In the genomic region with DNA sequence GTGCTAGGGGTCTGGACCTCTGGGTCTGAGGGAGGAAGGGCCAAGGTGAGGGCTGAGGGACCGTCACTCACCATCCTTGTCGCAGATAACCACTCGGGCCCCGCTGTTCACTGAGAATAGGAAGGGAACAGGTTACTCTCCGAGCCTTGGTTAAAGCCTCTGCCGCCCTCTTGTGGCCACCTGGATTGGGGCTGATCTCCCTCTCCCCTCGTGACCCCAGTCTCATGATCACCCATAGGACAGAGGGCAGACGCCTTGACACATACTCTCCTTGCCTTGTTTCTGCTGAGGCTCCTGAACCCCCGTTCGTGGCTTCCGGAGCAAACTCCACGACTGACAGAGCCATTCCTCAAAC, we compare ENCODE assay signal across 8 cellular contexts. TPM values are rescaled to one million over a fixed set of nuclear protein-coding genes. Genes with fewer than 3 reads are reported as not detected.
DNase-seq lines count a peak whose midpoint lies in the region; ATAC-seq and TF ChIP-seq lines count a peak whose summit lies in the region.

No MANE protein-coding gene starts in this region.

- no peaks in the 10 kb centered on the region for H3K9me2 ChIP-seq in hepatocyte (replicated peaks; ENCODE audit: insufficient read depth)

- H3K27ac ChIP-seq in hepatocyte (peak overlapping the region; percentile 97), aorta (ENCODE audit: low read depth in 1 of 2, low read length in 2 of 2) (peak overlapping the region in 1 of 2 donors; percentile 60)

- no peaks in the 10 kb centered on the region for H4K20me1 ChIP-seq in hepatocyte (ENCODE audit: insufficient read depth, poor library complexity, severe bottlenecking)

- peak; percentile 60 for ATAC-seq in HG02588 (IDR thresholded peaks at IDR 0.05; ENCODE audit: unreplicated experiment)
- ATAC-seq in aorta (ENCODE audit: low FRiP score) = peak; percentile 92

- H2AFZ ChIP-seq in hepatocyte = peak overlapping the region; percentile 67

- H3K27ac Mint-ChIP-seq in T-helper 2 cell treated with Interferon-gamma antibody and Interleukin-4, amounts not matched to agents 5 μg/mL and 100 μg/mL, for 36 hours = peak overlapping the region; percentile 87

- peaks cover 7% of the 10 kb centered on the region for H3K79me2 ChIP-seq in hepatocyte

- H3K9me3 Mint-ChIP-seq in T-helper 2 cell treated with Interferon-gamma antibody and Interleukin-4, amounts not matched to agents 5 μg/mL and 100 μg/mL, for 36 hours = no peaks in the 10 kb centered on the region

- peak overlapping the region; percentile 76 for H3K4me2 ChIP-seq in hepatocyte

- peak; percentile 98 for DNase-seq in ELF-1 (ENCODE audit: low read depth, low spot score)
- peak; percentile 91 to 93 for DNase-seq in NCI-H1930 (lab: John Stamatoyannopoulos, UW)
- peak; percentile 87 for DNase-seq in T-helper 2 cell treated with Interferon-gamma antibody and Interleukin-4, amounts not matched to agents 5 μg/mL and 100 μg/mL, for 36 hours (ENCODE audit: low spot score)
- no peak for DNase-seq in astrocyte of the cerebellum (ENCODE audit: low read depth)
- peak; percentile 96 for DNase-seq in hepatocyte (ENCODE audit: low spot score)
- peak; percentile 93 for DNase-seq in retina
- peak; percentile 96 to 98 for DNase-seq in aorta

- peak overlapping the region; percentile 57 for H3K4me3 ChIP-seq in astrocyte of the cerebellum (ENCODE audit: low read depth, low read length)
- H3K4me3 ChIP-seq in hepatocyte = peak overlapping the region; percentile 34
- peak overlapping the region; percentile 10 to 27 for H3K4me3 ChIP-seq in aorta (ENCODE audit: low read length in 2 of 2)

- in situ Hi-C loops in astrocyte of the cerebellum (cut with HindIII; ENCODE audit: low sequenced_read_pairs) = no loop called here

- H3K9me3 ChIP-seq in hepatocyte (ENCODE audit: low read depth) (no peaks in the 10 kb centered on the region), aorta (ENCODE audit: control insufficient read depth, low read length) (no peaks in the 10 kb centered on the region)

- peaks cover 14% of the 10 kb centered on the region for H3K4me1 Mint-ChIP-seq in T-helper 2 cell treated with Interferon-gamma antibody and Interleukin-4, amounts not matched to agents 5 μg/mL and 100 μg/mL, for 36 hours (ENCODE audit: low read depth)

- H3K4me1 ChIP-seq in hepatocyte (ENCODE audit: insufficient read depth) (no peaks in the 10 kb centered on the region), aorta (ENCODE audit: control insufficient read depth in 1 of 2, insufficient read depth in 2 of 2, low read length in 2 of 2) (peaks cover 0 to 3% of the 10 kb centered on the region in 2 donors)

- no peaks in the 10 kb centered on the region for H3K36me3 Mint-ChIP-seq in T-helper 2 cell treated with Interferon-gamma antibody and Interleukin-4, amounts not matched to agents 5 μg/mL and 100 μg/mL, for 36 hours (ENCODE audit: low read depth)

- peak overlapping the region; percentile 91 for H3K4me3 Mint-ChIP-seq in T-helper 2 cell treated with Interferon-gamma antibody and Interleukin-4, amounts not matched to agents 5 μg/mL and 100 μg/mL, for 36 hours

- H3K27me3 ChIP-seq in hepatocyte (no peaks in the 10 kb centered on the region), aorta (ENCODE audit: control insufficient read depth in 1 of 2, insufficient read depth in 2 of 2, low read length in 1 of 2) (no peaks in the 10 kb centered on the region)

- intact Hi-C loops in aorta (cut with DNase I) = loop anchor here (1.0 kb wide), 1 partner anchor 40 kb away; no protein-coding TSS in a partner anchor

- 3% methylated on average over 12 of the region's 12 CpGs for WGBS in hepatocyte (ENCODE audit: low lambda C conversion rate, missing lambda C conversion rate)
- 1% methylated on average over 11 to 12 of the region's 12 CpGs for WGBS in aorta, 2 donors

- H3K36me3 ChIP-seq in hepatocyte (replicated peaks; ENCODE audit: insufficient read depth, low read depth) (no peaks in the 10 kb centered on the region), aorta (ENCODE audit: control insufficient read depth in 1 of 2, insufficient read depth in 2 of 2, low read length in 1 of 2) (no peaks in the 10 kb centered on the region)

- TF ChIP-seq CTCF in astrocyte of the cerebellum (IDR thresholded peaks at IDR 0.05; ENCODE audit: low read depth, low read length, missing control alignments) (peak; percentile 93), hepatocyte (IDR thresholded peaks at IDR 0.05; ENCODE audit: poor library complexity) (peak; percentile 88)

- peaks cover 2% of the 10 kb centered on the region for H3K27me3 Mint-ChIP-seq in T-helper 2 cell treated with Interferon-gamma antibody and Interleukin-4, amounts not matched to agents 5 μg/mL and 100 μg/mL, for 36 hours (ENCODE audit: low read depth)

RNA-seq across cellular contexts. Expression of a gene that starts 0.6 kb away (rescaled TPM):
- total RNA-seq in hepatocyte (64.1 and 67.6 TPM in 2 replicates), aorta (10 to 100 TPM; 13.7 to 16.1 TPM)
- polyA plus RNA-seq in hepatocyte (91.9 and 107 TPM in 2 replicates), aorta (10 to 100 TPM; 14.3 to 18.9 TPM)

RNA-seq across cellular contexts. Expression of a gene that starts 24.9 kb away (rescaled TPM):
- total RNA-seq in hepatocyte = 39.6 and 44.2 TPM in 2 replicates
- polyA plus RNA-seq in hepatocyte = 84.6 and 122 TPM in 2 replicates
- total RNA-seq in aorta = 10 to 100 TPM; 22.4 to 29.5 TPM
- polyA plus RNA-seq in aorta = 10 to 100 TPM; 22.5 to 61.6 TPM

RNA-seq across cellular contexts. Expression of a gene that starts 32.7 kb away (rescaled TPM):
- 7.3 and 8.3 TPM in 2 replicates for total RNA-seq in hepatocyte
- 15.1 and 25.8 TPM in 2 replicates for polyA plus RNA-seq in hepatocyte
- 10 to 100 TPM; 94.9 to 97.2 TPM for total RNA-seq in aorta
- 100 to 1,000 TPM; 193 to 223 TPM for polyA plus RNA-seq in aorta

RNA-seq across cellular contexts. Expression of a gene that starts 36.5 kb away (rescaled TPM):
- total RNA-seq in hepatocyte (67.1 and 83.1 TPM in 2 replicates), aorta (100 to 1,000 TPM in 1 of 2 donors, 10 to 100 TPM in 1; 57.2 to 182 TPM)
- polyA plus RNA-seq in hepatocyte (172 and 218 TPM in 2 replicates), aorta (10 to 100 TPM; 64.9 to 95.4 TPM)

Comparison
In these comparisons a context has a peak if more than half of its experiments do, and no peak if none do; other contexts are left out.
1. RNA of a gene that starts 32.7 kb away (total RNA-seq): 94.9 to 97.2 TPM in aorta; 7.3 to 8.3 TPM in hepatocyte; every median in the first group is over 10 times any median in the second.
2. Peak in every context shown above with its lines, with median percentiles within 50 percentile points of each other: H3K4me3 ChIP-seq.